ENCODE assay signal across 8 cellular contexts in genomic region chr1:36321119-36321951, GRCh38. TPM values are rescaled to one million over a fixed set of nuclear protein-coding genes. Genes with fewer than 3 reads are reported as not detected.
DNase-seq lines count a peak whose midpoint lies in the region; ATAC-seq and TF ChIP-seq lines count a peak whose summit lies in the region.

No MANE protein-coding gene starts in this region.

- no peaks in the 10 kb centered on the region for H3K27me3 ChIP-seq in Caco-2 (replicated peaks; ENCODE audit: control insufficient read depth, insufficient read depth, low read length)
- no peaks in the 10 kb centered on the region for H3K27me3 ChIP-seq in colonic mucosa
- H3K27me3 ChIP-seq in right lobe of liver, result no peaks in the 10 kb centered on the region
- no peaks in the 10 kb centered on the region for H3K27me3 ChIP-seq in testis

- ATAC-seq in right lobe of liver (peak; percentile 8 to 33 (median 21)), GM21786 (IDR thresholded peaks at IDR 0.05; ENCODE audit: unreplicated experiment) (no peak), GM18858 (IDR thresholded peaks at IDR 0.05; ENCODE audit: unreplicated experiment) (no peak)

- H3K36me3 Mint-ChIP-seq in Caco-2 (ENCODE audit: insufficient read depth, unreplicated experiment), result peaks cover 6% of the 10 kb centered on the region

- CTCF ChIA-PET in Caco-2 (lab: Charles Lee), result no interaction called here

- H3K4me3 ChIP-seq in Caco-2 (ENCODE audit: low read depth, low read length) (no peak overlapping the region), colonic mucosa (peak overlapping the region; percentile 14), right lobe of liver (peak overlapping the region; percentile 2 to 64 (median 14)), testis (peak overlapping the region; percentile 55 to 75)

- H3K4me1 ChIP-seq in Caco-2, result peaks cover 6% of the 10 kb centered on the region; the same call in 1 of the 2 replicates
- H3K4me1 ChIP-seq in colonic mucosa, result peaks cover 14% of the 10 kb centered on the region
- peaks cover 0 to 10% (median 4%) of the 10 kb centered on the region in 4 donors for H3K4me1 ChIP-seq in right lobe of liver
- peaks cover 13% of the 10 kb centered on the region for H3K4me1 ChIP-seq in testis

- H3K9me3 ChIP-seq in Caco-2, result no peaks in the 10 kb centered on the region
- no peaks in the 10 kb centered on the region for H3K9me3 ChIP-seq in colonic mucosa
- H3K9me3 ChIP-seq in right lobe of liver, result no peaks in the 10 kb centered on the region
- no peaks in the 10 kb centered on the region for H3K9me3 ChIP-seq in testis

- H3K4me3 Mint-ChIP-seq in Caco-2 (ENCODE audit: unreplicated experiment), result peak overlapping the region; percentile 52

- no peaks in the 10 kb centered on the region for H3K27me3 Mint-ChIP-seq in Caco-2 (ENCODE audit: insufficient read depth, unreplicated experiment)

- intact Hi-C loops in Caco-2 (cut with micrococcal nuclease; ENCODE audit: unreplicated experiment), result no loop called here
- intact Hi-C loops in colonic mucosa (cut with DNase I), result no loop called here
- intact Hi-C loops in right lobe of liver (cut with DNase I), result no loop called here
- intact Hi-C loops in testis (cut with DNase I; ENCODE audit: low total_unique reads), result no loop called here

- no peak for TF ChIP-seq POLR2A in right lobe of liver (IDR thresholded peaks at IDR 0.05)
- TF ChIP-seq POLR2A in testis (IDR thresholded peaks at IDR 0.05), result peak; percentile 18

- no TSS peak for BruUV-seq in Caco-2 (replicated peaks; lab: Mats Ljungman, UMichigan)

- H3K27ac ChIP-seq in colonic mucosa, result no peak overlapping the region
- no peak overlapping the region for H3K27ac ChIP-seq in right lobe of liver
- peak overlapping the region; percentile 88 to 94 for H3K27ac ChIP-seq in testis

- POLR2A ChIA-PET in Caco-2 (lab: Charles Lee), result no interaction called here

- DNase-seq in Caco-2, result no peak
- DNase-seq in NCI-H526 treated with DMSO at 0.1 percent for 48 hours (lab: John Stamatoyannopoulos, UW), result peak; percentile 36
- peak; percentile 57 for DNase-seq in colonic mucosa
- peak in 1 of 3 donors; percentile 70 for DNase-seq in right lobe of liver
- peak; percentile 87 for DNase-seq in testis
- DNase-seq in KG1 (lab: John Stamatoyannopoulos, UW), result no peak

- peak overlapping the region; percentile 26 to 42 for H3K9ac ChIP-seq in colonic mucosa (ENCODE audit: low read depth in 2 of 2, low read length in 2 of 2)

- H3K9me3 Mint-ChIP-seq in Caco-2 (ENCODE audit: unreplicated experiment), result no peaks in the 10 kb centered on the region

- 34% methylated on average over 19 of the region's 59 CpGs for WGBS in right lobe of liver (ENCODE audit: insufficient coverage, low coverage, low lambda C conversion rate, missing lambda C conversion rate)
- 13 to 23% methylated on average over 31 to 59 of the region's 59 CpGs for WGBS in testis, 2 donors

- H3K4me1 Mint-ChIP-seq in Caco-2 (ENCODE audit: low read depth, unreplicated experiment), result no peaks in the 10 kb centered on the region

- no peak overlapping the region for H3K27ac Mint-ChIP-seq in Caco-2 (ENCODE audit: unreplicated experiment)

- TF ChIP-seq CTCF in Caco-2 (IDR thresholded peaks at IDR 0.05; ENCODE audit: insufficient read depth in 1 of 2, low read depth in 1 of 2, low read length in 1 of 2, severe bottlenecking in 1 of 2, unreplicated experiment in 1 of 2), result no peak
- no peak for TF ChIP-seq CTCF in colonic mucosa (IDR thresholded peaks at IDR 0.05)
- no peak for TF ChIP-seq CTCF in right lobe of liver (IDR thresholded peaks at IDR 0.05)
- TF ChIP-seq CTCF in testis (IDR thresholded peaks at IDR 0.05), result no peak

- H3K36me3 ChIP-seq in Caco-2 (ENCODE audit: control insufficient read depth, insufficient read depth, low read length) (no peaks in the 10 kb centered on the region), colonic mucosa (no peaks in the 10 kb centered on the region), right lobe of liver (no peaks in the 10 kb centered on the region), testis (ENCODE audit: low read depth, missing control alignments) (no peaks in the 10 kb centered on the region)

RNA-seq across cellular contexts. Expression of gene EVA1B, which starts 2.1 kb away (rescaled TPM):
- 4.1 and 5.5 TPM in 2 replicates for total RNA-seq in Caco-2 (2022)
- total RNA-seq in colonic mucosa, result 1 to 10 TPM; 5.3 to 8.7 TPM
- total RNA-seq in right lobe of liver, result 10 to 100 TPM in 2 of 6 experiments, 1 to 10 TPM in 4; 3.2 to 20.6 (median 5.1) TPM
- 10 to 100 TPM in 1 of 2 donors, 1 to 10 TPM in 1; 9.1 to 19.4 TPM for total RNA-seq in testis
- 9.6 TPM for polyA plus RNA-seq in testis (ENCODE audit: insufficient read depth, low read depth, low replicate concordance)

RNA-seq across cellular contexts. Expression of gene SH3D21, which starts 15.2 kb away (rescaled TPM):
- total RNA-seq in Caco-2 (2022), result 12.1 and 12.4 TPM in 2 replicates
- 10 to 100 TPM in 1 of 2 donors, 1 to 10 TPM in 1; 7.4 to 22.8 TPM for total RNA-seq in colonic mucosa
- total RNA-seq in right lobe of liver, result 1 to 10 TPM in 4 of 6 experiments, under 1 TPM in 2; 0.50 to 5.1 (median 1.2) TPM
- 10 to 100 TPM in 1 of 2 donors, 1 to 10 TPM in 1; 6.8 to 12.8 TPM for total RNA-seq in testis
- 14.9 TPM for polyA plus RNA-seq in testis (ENCODE audit: insufficient read depth, low read depth, low replicate concordance)

Comparison
In these comparisons a context has a peak if more than half of its experiments do, and no peak if none do; other contexts are left out.
1. DNase-seq: peak in NCI-H526 treated with DMSO at 0.1 percent for 48 hours (single experiment), colonic mucosa (single experiment) and testis (single experiment); none in Caco-2 (0 of 2) and KG1 (single experiment).
2. H3K27ac ChIP-seq: peak in testis (2 of 2); none in colonic mucosa (single experiment) and right lobe of liver (0 of 3).
3. ATAC-seq: peak in right lobe of liver (4 of 4); none in GM21786 (single experiment) and GM18858 (single experiment).